Comparison of ENCODE assay signal across 8 cellular contexts in genomic region chr4:109815151-109816081, GRCh38. TPM values are rescaled to one million over a fixed set of nuclear protein-coding genes. Genes with fewer than 3 reads are reported as not detected.
DNase-seq lines count a peak whose midpoint lies in the region; ATAC-seq lines count a peak whose summit lies in the region.

GAR1 (plus strand) TSS chr4:109815762; CDS start chr4:109816165, 403 bp downstream.

- DNase-seq in NCI-H187 (lab: John Stamatoyannopoulos, UW) (peak; percentile 60 to 70), T-helper 2 cell (peak; percentile 60 to 97 (median 80)), anterior cingulate cortex (lab: John Stamatoyannopoulos, UW) (peak; percentile 20 to 92 (median 82)), right cardiac atrium (peak; percentile 92 to 96 (median 93)), pulmonary artery endothelial cell (ENCODE audit: low read depth, low spot score) (peak; percentile 84), aorta (peak; percentile 92 to 94)

- H3K4me3 ChIP-seq in right cardiac atrium (ENCODE audit: low read length) (peak within 1 kb of the TSS; percentile 83), aorta (ENCODE audit: low read length in 2 of 2) (peak within 1 kb of the TSS; percentile 51 to 57)

- ATAC-seq in GM18498 (IDR thresholded peaks at IDR 0.05; ENCODE audit: unreplicated experiment) (peak; percentile 99), HG02938 (IDR thresholded peaks at IDR 0.05; ENCODE audit: unreplicated experiment) (peak; percentile 97), right cardiac atrium (peak; percentile 99), aorta (ENCODE audit: low FRiP score) (peak; percentile 98)

- H3K36me3 ChIP-seq in aorta (ENCODE audit: control insufficient read depth in 1 of 2, insufficient read depth in 2 of 2, low read length in 1 of 2), result no peaks in the 10 kb centered on the region

- H3K27ac ChIP-seq in right cardiac atrium (ENCODE audit: low read length), result peak within 1 kb of the TSS; percentile 45
- H3K27ac ChIP-seq in aorta (ENCODE audit: low read depth in 1 of 2, low read length in 2 of 2), result peak within 1 kb of the TSS in 1 of 2 donors; percentile 23

- no peaks in the 10 kb centered on the region for H3K27me3 ChIP-seq in right cardiac atrium (ENCODE audit: control insufficient read depth, insufficient read depth)
- no peaks in the 10 kb centered on the region for H3K27me3 ChIP-seq in aorta (ENCODE audit: control insufficient read depth in 1 of 2, insufficient read depth in 2 of 2, low read length in 1 of 2)

- H3K4me1 ChIP-seq in right cardiac atrium (ENCODE audit: control insufficient read depth, insufficient read depth, low read length), result no peaks in the 10 kb centered on the region
- H3K4me1 ChIP-seq in aorta (ENCODE audit: control insufficient read depth in 1 of 2, insufficient read depth in 2 of 2, low read length in 2 of 2), result no peaks in the 10 kb centered on the region

- intact Hi-C loops in right cardiac atrium (cut with DNase I) (loop anchor here in 3 of 4 donors (5.0 to 10.0 kb wide), 3 partner anchors 111 to 391 kb away; partner anchors contain the start of genes CASP6 (in 3 of the 3) and SEC24B (in 2 of the 3)), aorta (cut with DNase I) (loop anchor here (1.0 to 10.0 kb wide), 4 partner anchors 112 to 1191 kb away; partner anchors contain the start of genes CASP6 (in 2 of the 2), SEC24B (in 2 of the 2) and RPL34 (in 1 of the 2))

- WGBS in right cardiac atrium, result under 1% methylated on average over 53 of the region's 53 CpGs
- 0% methylated on average over 53 of the region's 53 CpGs for WGBS in aorta, 2 donors

- no peaks in the 10 kb centered on the region for H3K9me3 ChIP-seq in right cardiac atrium (ENCODE audit: control insufficient read depth, low read length)
- no peaks in the 10 kb centered on the region for H3K9me3 ChIP-seq in aorta (ENCODE audit: control insufficient read depth, low read length)

RNA-seq across cellular contexts. Expression of gene GAR1, which starts in this region (rescaled TPM):
- total RNA-seq in right cardiac atrium (10 to 100 TPM in 2 of 4 donors, 1 to 10 TPM in 2; 6.5 to 10.1 (median 8.7) TPM), pulmonary artery endothelial cell (6.1 and 8.2 TPM in 2 replicates), aorta (10 to 100 TPM in 1 of 2 donors, 1 to 10 TPM in 1; 9.8 to 11.3 TPM)
- polyA plus RNA-seq in right cardiac atrium (13.6 TPM), aorta (10 to 100 TPM in 1 of 2 donors, 1 to 10 TPM in 1; 9.3 to 11.5 TPM)
